ENCODE assay signal across 7 cellular contexts in genomic region chr4:164293776-164294175, GRCh38.
"Had no signal": no experiment of that assay in that cellular context is flagged by ENCODE, and none has a peak within 500 bp of the region (broad histone marks: within the 10 kb centered on the region; RNA-seq: fewer than 3 reads in every experiment).

No MANE protein-coding gene starts in this region.

- H3K4me3 ChIP-seq: GM23338 had no signal

- FAIRE-seq: H1, H54, HepG2 had no signal

- DNase-seq: H9, HFFc6, KG1 had no signal
